ENCODE assay signal across 27 cellular contexts in genomic region chr13:58682616-58683015, GRCh38.
"Had no signal": no experiment of that assay in that cellular context is flagged by ENCODE, and none has a peak within 500 bp of the region (broad histone marks: within the 10 kb centered on the region; RNA-seq: fewer than 3 reads in every experiment).

No MANE protein-coding gene starts in this region.

- H3K4me3 ChIP-seq: stomach, suprapubic skin, testis, thoracic aorta, thyroid gland, tibial artery, tibial nerve, transverse colon, upper lobe of left lung, upper lobe of right lung, uterus, vagina had no signal

- ATAC-seq: stimulated activated effector memory CD8-positive, alpha-beta T cell treated with anti-CD3 and anti-CD28 coated beads, Interleukin-12 subunit alpha, Interleukin-12 subunit beta, amount 100 ng/mL, for 72 hours; stimulated activated memory B cell treated with anti-CD40 and anti-IgM and Interleukin-4, amounts not matched to agents 10 μg/mL and 1 μg/mL and 100 μg/mL, for 72 hours; stimulated activated naive B cell treated with anti-CD40 and anti-IgM and Interleukin-4, amounts not matched to agents 10 μg/mL and 1 μg/mL and 100 μg/mL, for 72 hours; stimulated activated naive CD8-positive, alpha-beta T cell treated with anti-CD3 and anti-CD28 coated beads, Interleukin-15, amount 100 ng/mL, for 72 hours; stimulated activated naive CD8-positive, alpha-beta T cell treated with anti-CD3 and anti-CD28 coated beads, Interleukin-15, Interleukin-2, amounts not matched to agents 100 U/mL and 50 U/mL, for 24 hours; upper lobe of right lung had no signal

- H3K4me1 ChIP-seq: stomach, suprapubic skin, testis, thyroid gland, tibial artery, tibial nerve, transverse colon, upper lobe of left lung, upper lobe of right lung, uterus, vagina had no signal

- H3K9me3 ChIP-seq: testis, thoracic aorta, thyroid gland, transverse colon, upper lobe of left lung, upper lobe of right lung, uterus, vagina had no signal

- H3K27me3 ChIP-seq: stomach, suprapubic skin, testis, thyroid gland, tibial artery, tibial nerve, transverse colon, upper lobe of left lung, upper lobe of right lung, uterus, vagina had no signal

- H3K27ac ChIP-seq: stomach, suprapubic skin, testis, thoracic aorta, thyroid gland, tibial artery, tibial nerve, transverse colon, upper lobe of left lung, upper lobe of right lung, uterus, vagina had no signal

- FAIRE-seq: urothelium cell line had no signal

- DNase-seq: stimulated activated CD4-positive, alpha-beta T cell treated with anti-CD3 and anti-CD28 coated beads, Interleukin-2, amount 100 ng/mL, for 48 hours; stimulated activated CD4-positive, alpha-beta T cell treated with anti-CD3 and anti-CD28 coated beads, Interleukin-4, amount 100 ng/mL, for 1 hour; stimulated activated CD4-positive, alpha-beta T cell treated with anti-CD3 and anti-CD28 coated beads, Interleukin-4, amount 100 ng/mL, for 24 hours; stimulated activated CD4-positive, alpha-beta T cell treated with anti-CD3 and anti-CD28 coated beads, Interleukin-4, amount 100 ng/mL, for 4 hours; stimulated activated CD8-positive, alpha-beta memory T cell treated with anti-CD3 and anti-CD28 coated beads, Interleukin-4, amount 100 ng/mL, for 48 hours; stimulated activated naive B cell treated with anti-CD40 and anti-IgM and Interleukin-4, amounts not matched to agents 10 μg/mL and 1 μg/mL and 100 μg/mL, for 72 hours; stimulated activated naive CD4-positive, alpha-beta T cell; stimulated activated naive CD4-positive, alpha-beta T cell treated with Interleukin-2 at 50 U/mL for 16 hours; stimulated activated naive CD8-positive, alpha-beta T cell treated with anti-CD3 and anti-CD28 coated beads, Interleukin-15, amount 100 ng/mL, for 72 hours; stimulated activated naive CD8-positive, alpha-beta T cell treated with anti-CD3 and anti-CD28 coated beads, Interleukin-15, Interleukin-2, amounts not matched to agents 100 U/mL and 50 U/mL, for 24 hours; stomach; substantia nigra; thyroid gland; tibial artery; transverse colon; trophoblast cell; upper lobe of left lung; upper lobe of right lung; uterus had no signal

- H3K36me3 ChIP-seq: stomach, suprapubic skin, thoracic aorta, thyroid gland, tibial artery, tibial nerve, transverse colon, upper lobe of left lung, upper lobe of right lung, uterus, vagina had no signal
